ENCODE assay signal across 12 cellular contexts in genomic region chr15:82177291-82178010, GRCh38.
DNase-seq lines count a peak whose midpoint lies in the region; ATAC-seq and TF ChIP-seq lines count a peak whose summit lies in the region.
"Had no signal": no experiment of that assay in that cellular context is flagged by ENCODE, and none has a peak within 500 bp of the region (broad histone marks: within the 10 kb centered on the region; RNA-seq: fewer than 3 reads in every experiment).

No MANE protein-coding gene starts in this region.

- intact Hi-C loops in upper lobe of right lung (cut with DNase I) = no loop called here

- DNase-seq in HCEC 1CT = peak; percentile 54
- DNase-seq in adipocyte (ENCODE audit: low read depth) = peak; percentile 51
- DNase-seq in upper lobe of right lung = no peak
- DNase-seq in SW480 (ENCODE audit: low spot score) = no peak
- no peak for DNase-seq in NCI-H1436 treated with DMSO at 0.1 percent for 48 hours (lab: John Stamatoyannopoulos, UW)
- DNase-seq: activated T-cell treated with anti-CD3 and anti-CD28 coated beads, Interleukin-2, amount 50 U/mL, for 72 hours; pancreas; SHP77; stimulated activated CD4-positive, alpha-beta T cell treated with anti-CD3 and anti-CD28 coated beads, Interleukin-2, amount 100 ng/mL, for 48 hours had no signal

- H3K36me3 ChIP-seq in adipocyte (ENCODE audit: control insufficient read depth, insufficient read depth, low read length, severe bottlenecking) (no peaks in the 10 kb centered on the region), gastroesophageal sphincter (no peaks in the 10 kb centered on the region), upper lobe of right lung (no peaks in the 10 kb centered on the region)
- H3K36me3 ChIP-seq: pancreas had no signal

- H3K4me1 ChIP-seq in adipocyte (ENCODE audit: control insufficient read depth, insufficient read depth, low read length) = peaks cover 31% of the 10 kb centered on the region
- H3K4me1 ChIP-seq in gastroesophageal sphincter = peaks cover 0 to 10% (median 4%) of the 10 kb centered on the region in 3 donors
- H3K4me1 ChIP-seq in upper lobe of right lung = peaks cover 6% of the 10 kb centered on the region
- H3K4me1 ChIP-seq: pancreas had no signal

- WGBS in gastroesophageal sphincter (ENCODE audit: low coverage in 1 of 2), 2 donors = 45 to 63% methylated on average over 2 to 3 of the region's 3 CpGs

- ATAC-seq in gastroesophageal sphincter (peak; percentile 72), upper lobe of right lung (peak; percentile 50), GM18870 (IDR thresholded peaks at IDR 0.05; ENCODE audit: unreplicated experiment) (no peak)
- ATAC-seq: activated CD4-positive, CD25-positive, alpha-beta regulatory T cell treated with anti-CD3 and anti-CD28 coated beads, Interleukin-2, amount 50 U/mL, for 24 hours; activated T-cell treated with anti-CD3 and anti-CD28 coated beads, Interleukin-2, amount 50 U/mL, for 72 hours had no signal

- no peak overlapping the region for H3K9ac ChIP-seq in adipocyte (ENCODE audit: low read length)

- H3K9me3 ChIP-seq in adipocyte (ENCODE audit: control insufficient read depth, low read length) (no peaks in the 10 kb centered on the region), gastroesophageal sphincter (no peaks in the 10 kb centered on the region), upper lobe of right lung (no peaks in the 10 kb centered on the region)
- H3K9me3 ChIP-seq: pancreas had no signal

- H3K4me3 ChIP-seq in adipocyte (ENCODE audit: low read length) (peak overlapping the region; percentile 9), gastroesophageal sphincter (no peak overlapping the region), upper lobe of right lung (no peak overlapping the region)
- H3K4me3 ChIP-seq: pancreas had no signal

- no peak overlapping the region for H3K27ac ChIP-seq in gastroesophageal sphincter
- no peak overlapping the region for H3K27ac ChIP-seq in upper lobe of right lung
- H3K27ac ChIP-seq: pancreas had no signal

- H3K27me3 ChIP-seq in adipocyte (replicated peaks; ENCODE audit: control insufficient read depth, insufficient read depth, low read length) (no peaks in the 10 kb centered on the region), gastroesophageal sphincter (no peaks in the 10 kb centered on the region), upper lobe of right lung (no peaks in the 10 kb centered on the region)
- H3K27me3 ChIP-seq: pancreas had no signal

- no peak for TF ChIP-seq POLR2A in gastroesophageal sphincter (IDR thresholded peaks at IDR 0.05)

- TF ChIP-seq CTCF in gastroesophageal sphincter (IDR thresholded peaks at IDR 0.05) (no peak), upper lobe of right lung (IDR thresholded peaks at IDR 0.05) (no peak)

- no peak for TF ChIP-seq EP300 in gastroesophageal sphincter (IDR thresholded peaks at IDR 0.05)

Comparison
In these comparisons a context has a peak if more than half of its experiments do, and no peak if none do; other contexts are left out.
1. DNase-seq: peak in HCEC 1CT (single experiment) and adipocyte (single experiment); none in upper lobe of right lung (single experiment), SW480 (single experiment) and NCI-H1436 treated with DMSO at 0.1 percent for 48 hours (single experiment).